Comparison of ENCODE assay signal across 8 cellular contexts in the genomic region with DNA sequence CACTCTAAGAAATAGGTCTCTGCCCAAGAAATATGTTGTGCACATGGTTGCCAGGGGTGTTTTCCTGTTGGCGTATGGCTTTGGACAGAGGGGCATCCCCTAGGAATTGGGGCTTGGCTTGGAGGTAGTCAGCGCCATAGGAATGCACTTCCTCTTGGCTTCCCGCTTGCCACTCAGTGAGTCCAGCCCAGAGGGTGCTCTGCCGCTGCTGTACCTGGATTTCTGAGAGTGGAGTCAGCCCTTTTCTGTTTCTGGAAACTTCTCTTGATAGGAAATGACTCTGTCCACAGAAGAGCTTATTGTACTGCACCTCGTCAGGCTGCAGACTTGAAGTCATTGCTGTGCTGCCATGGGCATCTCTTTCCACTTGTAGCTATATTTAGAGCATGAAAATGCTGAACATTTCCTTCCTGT.
A peak's percentile ranks its signal among the peaks of the same experiment; 100 is the strongest.
DNase-seq lines count a peak whose midpoint lies in the region; ATAC-seq and TF ChIP-seq lines count a peak whose summit lies in the region.

No MANE protein-coding gene starts in this region.

- ATAC-seq in HG03457 (IDR thresholded peaks at IDR 0.05; ENCODE audit: unreplicated experiment), result no peak
- no peak for ATAC-seq in HG02763 (IDR thresholded peaks at IDR 0.05; ENCODE audit: unreplicated experiment)

- H3K4me1 Mint-ChIP-seq in Calu3 (ENCODE audit: low read depth, unreplicated experiment), result peaks cover 77% of the 10 kb centered on the region

- H3K4me1 ChIP-seq in mucosa of stomach (ENCODE audit: control insufficient read depth, insufficient read depth, low read length), result peaks cover 95% of the 10 kb centered on the region

- peak overlapping the region; percentile 89 for H3K27ac Mint-ChIP-seq in Calu3 (ENCODE audit: unreplicated experiment)

- CTCF ChIA-PET in Calu3 (lab: Charles Lee), result interaction anchor here (0.6 to 2.3 kb wide), 3 partner anchors 9 to 1717 kb away, joined by 3 to 6 read pairs (median 6); no protein-coding TSS in a partner anchor
- CTCF ChIA-PET in HEK293T (lab: Yijun Ruan, JAX), result interaction anchor here (1.8 kb wide), 1 partner anchor 12 kb away, joined by 3 read pairs; no protein-coding TSS in a partner anchor

- POLR2A ChIA-PET in HEK293T (lab: Yijun Ruan, JAX), result no interaction called here

- peak overlapping the region; percentile 48 for H3K4me3 Mint-ChIP-seq in Calu3 (ENCODE audit: low read depth, unreplicated experiment)

- H3K36me3 ChIP-seq in mucosa of stomach (ENCODE audit: control insufficient read depth, insufficient read depth, low read length), result no peaks in the 10 kb centered on the region

- no peaks in the 10 kb centered on the region for H3K9me3 Mint-ChIP-seq in Calu3 (ENCODE audit: low read depth, unreplicated experiment)

- no peaks in the 10 kb centered on the region for H3K27me3 ChIP-seq in mucosa of stomach (ENCODE audit: control insufficient read depth, insufficient read depth, low read length)

- peak; percentile 83 for DNase-seq in Calu3
- peak; percentile 95 for DNase-seq in NCI-H226
- DNase-seq in dermis blood vessel endothelial cell, result peak; percentile 90
- DNase-seq in HEK293T (ENCODE audit: extremely low spot score), result no peak
- no peak for DNase-seq in GM13976 (ENCODE audit: low spot score)

- peak overlapping the region; percentile 44 for H3K9ac ChIP-seq in mucosa of stomach (ENCODE audit: low read length)

- no TSS peak for BruUV-seq in Calu3 (replicated peaks; lab: Mats Ljungman, UMichigan)

- in situ Hi-C loops in GM13976 (cut with MboI; ENCODE audit: low sequenced_read_pairs, unreplicated experiment), result no loop called here

- peak overlapping the region; percentile 3 for H3K4me3 ChIP-seq in mucosa of stomach (ENCODE audit: low read length)

- intact Hi-C loops in Calu3 (cut with micrococcal nuclease; ENCODE audit: unreplicated experiment), result loop anchor here (2.0 kb wide), 2 partner anchors 14 to 52 kb away; no protein-coding TSS in a partner anchor

- no peaks in the 10 kb centered on the region for H3K27me3 Mint-ChIP-seq in Calu3 (ENCODE audit: unreplicated experiment)

- H3K36me3 Mint-ChIP-seq in Calu3 (ENCODE audit: insufficient read depth, unreplicated experiment), result peaks cover 13% of the 10 kb centered on the region

- no peaks in the 10 kb centered on the region for H3K9me3 ChIP-seq in mucosa of stomach (ENCODE audit: control insufficient read depth, low read length)

- TF ChIP-seq CTCF in Calu3 (IDR thresholded peaks at IDR 0.05; ENCODE audit: unreplicated experiment) (no peak), GM13976 (IDR thresholded peaks at IDR 0.05; ENCODE audit: borderline replicate concordance, control extremely low read depth, extremely low read depth, insufficient read depth, missing control alignments) (no peak)

TF ChIP-seq in HEK293T, 16 proteins besides CTCF, POLR2A, EP300 and RAD21:
- no peak for TF ChIP-seq CTBP1 (IDR thresholded peaks at IDR 0.05; ENCODE audit: borderline replicate concordance)
- TF ChIP-seq BHLHE40 (IDR thresholded peaks at IDR 0.05; ENCODE audit: borderline replicate concordance), result no peak
- TF ChIP-seq SP1 (IDR thresholded peaks at IDR 0.05), result no peak
- TF ChIP-seq ZNF384 (IDR thresholded peaks at IDR 0.05), result no peak
- no peak for TF ChIP-seq SUZ12 (IDR thresholded peaks at IDR 0.05)
- TF ChIP-seq FOXK2 (IDR thresholded peaks at IDR 0.05), result no peak
- TF ChIP-seq, protein P1, sequence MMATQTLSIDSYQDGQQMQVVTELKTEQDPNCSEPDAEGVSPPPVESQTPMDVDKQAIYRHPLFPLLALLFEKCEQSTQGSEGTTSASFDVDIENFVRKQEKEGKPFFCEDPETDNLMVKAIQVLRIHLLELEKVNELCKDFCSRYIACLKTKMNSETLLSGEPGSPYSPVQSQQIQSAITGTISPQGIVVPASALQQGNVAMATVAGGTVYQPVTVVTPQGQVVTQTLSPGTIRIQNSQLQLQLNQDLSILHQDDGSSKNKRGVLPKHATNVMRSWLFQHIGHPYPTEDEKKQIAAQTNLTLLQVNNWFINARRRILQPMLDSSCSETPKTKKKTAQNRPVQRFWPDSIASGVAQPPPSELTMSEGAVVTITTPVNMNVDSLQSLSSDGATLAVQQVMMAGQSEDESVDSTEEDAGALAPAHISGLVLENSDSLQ (IDR thresholded peaks at IDR 0.05), result no peak
- TF ChIP-seq L3MBTL2 (conservative IDR thresholded peaks at IDR 0.05), result no peak
- no peak for TF ChIP-seq FOXA1 (IDR thresholded peaks at IDR 0.05)
- no peak for TF ChIP-seq HDGF (IDR thresholded peaks at IDR 0.05; ENCODE audit: borderline replicate concordance)
- no peak for TF ChIP-seq NFRKB (IDR thresholded peaks at IDR 0.05)
- no peak for TF ChIP-seq FOXM1 (IDR thresholded peaks at IDR 0.05; ENCODE audit: borderline replicate concordance)

Comparison
In these comparisons a context has a peak if more than half of its experiments do, and no peak if none do; other contexts are left out.
1. DNase-seq: peak in Calu3 (single experiment), NCI-H226 (single experiment) and dermis blood vessel endothelial cell (single experiment); none in HEK293T (single experiment) and GM13976 (single experiment).